In the genomic region with DNA sequence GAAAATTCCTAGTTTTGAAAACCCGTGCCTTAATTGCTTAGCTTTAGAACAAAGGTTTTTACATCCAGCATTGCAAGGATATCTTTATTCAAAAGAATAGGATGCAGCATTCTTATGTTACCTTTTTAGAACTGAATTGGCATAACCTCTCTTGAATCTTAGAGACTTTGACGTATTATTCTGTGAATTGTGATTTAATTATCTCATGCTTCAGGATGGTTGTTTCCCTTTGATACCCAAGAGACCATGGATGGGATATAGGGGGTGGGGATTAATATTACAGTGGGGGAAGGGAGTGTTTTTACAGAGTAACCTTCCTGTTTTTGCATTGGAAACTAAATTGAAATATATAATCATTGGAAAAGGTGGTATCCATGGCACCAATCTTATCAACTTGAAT, we compare ENCODE assay signal across 19 cellular contexts. TPM values are rescaled to one million over a fixed set of nuclear protein-coding genes. Genes with fewer than 3 reads are reported as not detected.
DNase-seq lines count a peak whose midpoint lies in the region; ATAC-seq and TF ChIP-seq lines count a peak whose summit lies in the region.
"Had no signal": no experiment of that assay in that cellular context is flagged by ENCODE, and none has a peak within 500 bp of the region (broad histone marks: within the 10 kb centered on the region; RNA-seq: fewer than 3 reads in every experiment).

No MANE protein-coding gene starts in this region.

- no peak for TF ChIP-seq CTCF in GM23338 (conservative IDR thresholded peaks at IDR 0.05; ENCODE audit: low read depth in 2 of 2)
- TF ChIP-seq CTCF in neural cell (IDR thresholded peaks at IDR 0.05; ENCODE audit: poor library complexity, severe bottlenecking) = no peak
- no peak for TF ChIP-seq CTCF in GM20000 (IDR thresholded peaks at IDR 0.05; ENCODE audit: extremely low read depth, missing control alignments)
- no peak for TF ChIP-seq CTCF in foreskin fibroblast (IDR thresholded peaks at IDR 0.05; ENCODE audit: low read depth, low read length)

- no peak overlapping the region for H3K27ac Mint-ChIP-seq in GM23338
- H3K27ac Mint-ChIP-seq: CD4-positive, alpha-beta T cell; IgD-negative memory B cell had no signal

- H3K9ac ChIP-seq in BLaER1 (no peak overlapping the region), neural cell (ENCODE audit: low read length) (peak overlapping the region; percentile 82)

- TF ChIP-seq EP300 in neural cell (conservative IDR thresholded peaks at IDR 0.05; ENCODE audit: poor library complexity, severe bottlenecking) = peak; percentile 41

- H3K36me3 Mint-ChIP-seq in GM23338 (ENCODE audit: low read depth) = peaks cover 11% of the 10 kb centered on the region

- H3K27ac ChIP-seq in BLaER1 (no peak overlapping the region), GM23338 (ENCODE audit: low read depth) (no peak overlapping the region), neural cell (ENCODE audit: low read length) (peak overlapping the region; percentile 98)

- no peak for TF ChIP-seq RAD21 in neural cell (conservative IDR thresholded peaks at IDR 0.05)

- H3K4me1 ChIP-seq in BLaER1 (peaks cover 5% of the 10 kb centered on the region; the same call in 1 of the 2 replicates), GM23338 (ENCODE audit: insufficient read depth) (peaks cover 20% of the 10 kb centered on the region)

- peaks cover 84% of the 10 kb centered on the region for H4K20me1 ChIP-seq in BLaER1
- H4K20me1 ChIP-seq in GM23338 (replicated peaks; ENCODE audit: insufficient read depth) = no peaks in the 10 kb centered on the region
- H4K20me1 ChIP-seq in neural cell (ENCODE audit: insufficient read depth) = peaks cover 3% of the 10 kb centered on the region

- H3K4me1 Mint-ChIP-seq in GM23338 = peaks cover 17% of the 10 kb centered on the region

- H3K9me3 ChIP-seq in BLaER1 (peaks cover 23% of the 10 kb centered on the region), neural cell (ENCODE audit: low read length) (peaks cover 3% of the 10 kb centered on the region)

- no peak overlapping the region for H2AFZ ChIP-seq in GM23338
- peak overlapping the region; percentile 43 for H2AFZ ChIP-seq in neural cell (ENCODE audit: low read depth, low read length)

- H3K4me3 ChIP-seq in BLaER1 (no peak overlapping the region), GM23338 (no peak overlapping the region), neural cell (ENCODE audit: low read length) (peak overlapping the region; percentile 75), foreskin fibroblast (ENCODE audit: low read depth in 1 of 2, low read length in 2 of 2) (no peak overlapping the region)

- H3F3A ChIP-seq in GM23338 (replicated peaks; ENCODE audit: low read depth) (no peaks in the 10 kb centered on the region), neural cell (ENCODE audit: insufficient read depth, low read length, poor library complexity, severe bottlenecking) (peaks cover 3% of the 10 kb centered on the region)

- no peaks in the 10 kb centered on the region for H3K27me3 ChIP-seq in BLaER1
- no peaks in the 10 kb centered on the region for H3K27me3 ChIP-seq in GM23338 (ENCODE audit: insufficient read depth)
- H3K27me3 ChIP-seq in neural cell (ENCODE audit: insufficient read depth, low read depth, low read length) = no peaks in the 10 kb centered on the region

- H3K27me3 Mint-ChIP-seq in GM23338 (ENCODE audit: insufficient read depth, low read depth, poor library complexity) = peaks cover 2% of the 10 kb centered on the region
- H3K27me3 Mint-ChIP-seq: IgD-negative memory B cell had no signal

- ATAC-seq in GM23338 = no peak
- ATAC-seq: PC-3 had no signal

- H3K9me3 Mint-ChIP-seq in GM23338 = peaks cover 20% of the 10 kb centered on the region
- H3K9me3 Mint-ChIP-seq: CD4-positive, alpha-beta T cell had no signal

- H3K9me2 ChIP-seq in GM23338 (ENCODE audit: insufficient read depth) = no peaks in the 10 kb centered on the region
- no peaks in the 10 kb centered on the region for H3K9me2 ChIP-seq in neural cell (ENCODE audit: insufficient read depth, low read length)

- H3K36me3 ChIP-seq in BLaER1 (no peaks in the 10 kb centered on the region), GM23338 (ENCODE audit: insufficient read depth) (no peaks in the 10 kb centered on the region), neural cell (ENCODE audit: insufficient read depth, low read length) (no peaks in the 10 kb centered on the region)

- DNase-seq in GM23338 (ENCODE audit: low spot score) = no peak
- peak; percentile 43 for DNase-seq in cerebellum (ENCODE audit: low spot score)
- DNase-seq in GM20000 (ENCODE audit: low spot score) = no peak
- DNase-seq in foreskin fibroblast = no peak
- DNase-seq in NCI-H1694 treated with DMSO at 0.1 percent for 48 hours (lab: John Stamatoyannopoulos, UW) = no peak
- DNase-seq: ACHN; AML-193; CD4-positive, alpha-beta T cell; HCEC 1CT; Kasumi-1; MM.1S; NCI-H1105; NCI-H187; NCI-H446 treated with DMSO at 0.1 percent for 48 hours; NCI-H748 treated with DMSO at 0.1 percent for 48 hours; PC-3 had no signal

- H3K79me2 ChIP-seq in GM23338 (replicated peaks; ENCODE audit: insufficient read depth) = peaks cover 98% of the 10 kb centered on the region
- H3K79me2 ChIP-seq in neural cell (replicated peaks; ENCODE audit: insufficient read depth, low read length) = peaks cover 93% of the 10 kb centered on the region

- H3K4me2 ChIP-seq in BLaER1 = 0 out of 2 replicates have a peak overlapping the region, but pooled peaks have one; percentile 6
- H3K4me2 ChIP-seq in GM23338 = 0 out of 2 replicates have a peak overlapping the region, but pooled peaks have one; percentile 9
- peak overlapping the region; percentile 97 for H3K4me2 ChIP-seq in neural cell (ENCODE audit: low read length)

- H3K4me3 Mint-ChIP-seq in GM23338 = no peak overlapping the region
- H3K4me3 Mint-ChIP-seq: CD4-positive, alpha-beta T cell; IgD-negative memory B cell had no signal

TF ChIP-seq in GM23338, 12 proteins besides CTCF, POLR2A, EP300 and RAD21 (continues in another document):
- TF ChIP-seq STAT1 (IDR thresholded peaks at IDR 0.05; ENCODE audit: unreplicated experiment) (no peak), ZNF331 (CRISPR knock-in tag; IDR thresholded peaks at IDR 0.05; ENCODE audit: low read depth) (no peak)

TF ChIP-seq in neural cell, 6 proteins besides CTCF, POLR2A, EP300 and RAD21:
- TF ChIP-seq MXI1 (conservative IDR thresholded peaks at IDR 0.05; ENCODE audit: poor library complexity, severe bottlenecking) (no peak), POLR2AphosphoS5 (IDR thresholded peaks at IDR 0.05) (peak; percentile 78), TAF1 (IDR thresholded peaks at IDR 0.05; ENCODE audit: low read depth) (no peak), SMC3 (conservative IDR thresholded peaks at IDR 0.05; ENCODE audit: poor library complexity) (no peak), EZH2 (IDR thresholded peaks at IDR 0.05; ENCODE audit: borderline replicate concordance, insufficient read depth, low read length, poor library complexity, severe bottlenecking) (no peak)
- TF ChIP-seq, protein P1, sequence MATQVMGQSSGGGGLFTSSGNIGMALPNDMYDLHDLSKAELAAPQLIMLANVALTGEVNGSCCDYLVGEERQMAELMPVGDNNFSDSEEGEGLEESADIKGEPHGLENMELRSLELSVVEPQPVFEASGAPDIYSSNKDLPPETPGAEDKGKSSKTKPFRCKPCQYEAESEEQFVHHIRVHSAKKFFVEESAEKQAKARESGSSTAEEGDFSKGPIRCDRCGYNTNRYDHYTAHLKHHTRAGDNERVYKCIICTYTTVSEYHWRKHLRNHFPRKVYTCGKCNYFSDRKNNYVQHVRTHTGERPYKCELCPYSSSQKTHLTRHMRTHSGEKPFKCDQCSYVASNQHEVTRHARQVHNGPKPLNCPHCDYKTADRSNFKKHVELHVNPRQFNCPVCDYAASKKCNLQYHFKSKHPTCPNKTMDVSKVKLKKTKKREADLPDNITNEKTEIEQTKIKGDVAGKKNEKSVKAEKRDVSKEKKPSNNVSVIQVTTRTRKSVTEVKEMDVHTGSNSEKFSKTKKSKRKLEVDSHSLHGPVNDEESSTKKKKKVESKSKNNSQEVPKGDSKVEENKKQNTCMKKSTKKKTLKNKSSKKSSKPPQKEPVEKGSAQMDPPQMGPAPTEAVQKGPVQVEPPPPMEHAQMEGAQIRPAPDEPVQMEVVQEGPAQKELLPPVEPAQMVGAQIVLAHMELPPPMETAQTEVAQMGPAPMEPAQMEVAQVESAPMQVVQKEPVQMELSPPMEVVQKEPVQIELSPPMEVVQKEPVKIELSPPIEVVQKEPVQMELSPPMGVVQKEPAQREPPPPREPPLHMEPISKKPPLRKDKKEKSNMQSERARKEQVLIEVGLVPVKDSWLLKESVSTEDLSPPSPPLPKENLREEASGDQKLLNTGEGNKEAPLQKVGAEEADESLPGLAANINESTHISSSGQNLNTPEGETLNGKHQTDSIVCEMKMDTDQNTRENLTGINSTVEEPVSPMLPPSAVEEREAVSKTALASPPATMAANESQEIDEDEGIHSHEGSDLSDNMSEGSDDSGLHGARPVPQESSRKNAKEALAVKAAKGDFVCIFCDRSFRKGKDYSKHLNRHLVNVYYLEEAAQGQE (IDR thresholded peaks at IDR 0.05; ENCODE audit: borderline replicate concordance) = peak; percentile 69

RNA-seq across cellular contexts. Expression of a gene that starts 49.5 kb away (rescaled TPM):
- total RNA-seq in GM23338 (2014; rRNA removed; shearing (Covaris generic)) = 35.4 and 38.9 TPM in 2 replicates
- 8.5 and 9.0 TPM in 2 replicates for polyA plus RNA-seq in GM23338 (2016; fragmentation: Nextera tagmentation; extraction: Ambion mirVana)
- total RNA-seq in cerebellum = 212 TPM
- polyA plus RNA-seq in neural cell = 93.4 and 95.9 TPM in 2 replicates
- polyA minus RNA-seq in neural cell = 366 and 427 TPM in 2 replicates

Comparison
In these comparisons a context has a peak if more than half of its experiments do, and no peak if none do; other contexts are left out.
1. H3K4me2 ChIP-seq: peak in every context shown above with its lines; median percentile 97 in neural cell; 9 in GM23338; 6 in BLaER1.